In the genomic region with DNA sequence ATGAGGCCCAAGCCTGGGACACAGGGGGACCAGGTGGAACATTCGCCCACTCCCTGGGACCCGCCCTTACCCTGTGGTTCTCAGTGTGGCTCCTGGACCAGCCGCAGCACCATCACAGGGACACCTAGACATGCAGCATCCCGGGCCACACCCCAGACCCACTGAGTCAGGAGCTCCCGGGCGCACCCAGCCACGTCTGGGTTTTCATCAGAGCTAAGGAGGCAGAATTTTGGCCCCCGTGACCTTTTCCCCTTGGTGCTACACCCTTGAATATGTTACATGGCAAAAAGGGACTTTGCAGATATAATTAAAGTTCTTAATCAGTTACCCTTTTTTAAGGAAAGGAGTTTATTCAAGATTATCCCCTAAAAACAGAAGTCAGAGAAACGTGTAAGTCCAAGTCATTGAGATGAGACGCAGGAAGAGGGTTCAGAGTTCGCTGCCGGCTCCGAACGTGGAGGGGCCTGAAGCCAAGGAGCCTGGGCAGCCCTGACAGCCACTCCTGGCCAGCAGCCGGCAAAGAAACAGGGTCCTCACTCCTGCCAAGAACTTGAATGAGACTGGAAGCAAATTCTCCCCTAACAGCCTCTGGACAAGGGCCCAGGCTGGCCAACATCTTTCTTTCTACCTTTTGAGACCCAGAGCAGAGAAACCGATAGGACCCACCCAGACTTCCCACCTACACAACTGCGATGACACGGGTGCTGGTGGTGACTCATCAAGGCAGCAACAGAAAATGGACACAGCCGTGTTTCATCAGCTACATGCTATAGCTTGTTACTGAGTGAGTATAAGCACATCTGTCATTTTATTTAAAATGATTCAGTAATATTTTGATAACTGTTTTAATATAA, we compare ENCODE assay signal across 9 cellular contexts. TPM values are rescaled to one million over a fixed set of nuclear protein-coding genes. Genes with fewer than 3 reads are reported as not detected.
A peak's percentile ranks its signal among the peaks of the same experiment; 100 is the strongest.
DNase-seq lines count a peak whose midpoint lies in the region; ATAC-seq and TF ChIP-seq lines count a peak whose summit lies in the region.
"Had no signal": no experiment of that assay in that cellular context is flagged by ENCODE, and none has a peak within 500 bp of the region (broad histone marks: within the 10 kb centered on the region; RNA-seq: fewer than 3 reads in every experiment).

No MANE protein-coding gene starts in this region.

- H3K4me1 ChIP-seq in right atrium auricular region: peaks cover 0 to 14% of the 10 kb centered on the region in 2 donors
- no peaks in the 10 kb centered on the region for H3K4me1 ChIP-seq in prostate gland (replicated peaks)

- no peaks in the 10 kb centered on the region for H3K36me3 ChIP-seq in right atrium auricular region
- no peaks in the 10 kb centered on the region for H3K36me3 ChIP-seq in prostate gland
- H3K36me3 ChIP-seq: adrenal gland had no signal

- peak overlapping the region; percentile 92 for H3K27ac Mint-ChIP-seq in activated CD4-positive, alpha-beta T cell treated with anti-CD3 and anti-CD28 coated beads, Interleukin-2, amount 10 ng/mL, durations not matched to agents 24 days and 14 days

- no peaks in the 10 kb centered on the region for H3K36me3 Mint-ChIP-seq in activated CD4-positive, alpha-beta T cell treated with anti-CD3 and anti-CD28 coated beads, Interleukin-2, amount 10 ng/mL, durations not matched to agents 24 days and 14 days (ENCODE audit: low read depth)

- WGBS in prostate gland: 85% methylated on average over 19 of the region's 19 CpGs

- H3K27me3 Mint-ChIP-seq in activated CD4-positive, alpha-beta T cell treated with anti-CD3 and anti-CD28 coated beads, Interleukin-2, amount 10 ng/mL, durations not matched to agents 24 days and 14 days: peaks cover 4% of the 10 kb centered on the region

- TF ChIP-seq CTCF in right atrium auricular region (IDR thresholded peaks at IDR 0.05) (no peak), epithelial cell of esophagus (IDR thresholded peaks at IDR 0.05; ENCODE audit: insufficient read depth, low read depth, low read length, missing control alignments) (no peak), prostate gland (IDR thresholded peaks at IDR 0.05) (no peak), omental fat pad (IDR thresholded peaks at IDR 0.05) (no peak)

- ATAC-seq in Right ventricle myocardium inferior (peak; percentile 9), GM21717 (IDR thresholded peaks at IDR 0.05; ENCODE audit: unreplicated experiment) (no peak), HG03432 (IDR thresholded peaks at IDR 0.05; ENCODE audit: unreplicated experiment) (no peak), omental fat pad (ENCODE audit: low FRiP score) (no peak)

- H3K27ac ChIP-seq in right atrium auricular region (no peak overlapping the region), prostate gland (no peak overlapping the region)

- intact Hi-C loops in Right ventricle myocardium inferior (cut with DNase I) (loop anchor here (1.0 to 10.0 kb wide), 4 partner anchors 111 to 629 kb away; a partner anchor contains a TSS), prostate gland (cut with DNase I) (loop anchor here (1.0 to 5.0 kb wide), 2 partner anchors 111 to 391 kb away; no protein-coding TSS in a partner anchor)
- intact Hi-C loops in activated CD4-positive, alpha-beta T cell treated with anti-CD3 and anti-CD28 coated beads, Interleukin-2, amount 10 ng/mL, durations not matched to agents 24 days and 14 days (cut with micrococcal nuclease): loop anchor here (1.0 to 10.0 kb wide), 9 partner anchors 25 to 781 kb away; a partner anchor contains a TSS

- peaks cover 49% of the 10 kb centered on the region for H3K4me1 Mint-ChIP-seq in activated CD4-positive, alpha-beta T cell treated with anti-CD3 and anti-CD28 coated beads, Interleukin-2, amount 10 ng/mL, durations not matched to agents 24 days and 14 days

- H3K4me3 ChIP-seq in right atrium auricular region: peak overlapping the region in 1 of 2 donors; percentile 52
- no peak overlapping the region for H3K4me3 ChIP-seq in epithelial cell of esophagus (ENCODE audit: low read length)
- peak overlapping the region; percentile 30 to 34 for H3K4me3 ChIP-seq in prostate gland

- H3K4me3 Mint-ChIP-seq in activated CD4-positive, alpha-beta T cell treated with anti-CD3 and anti-CD28 coated beads, Interleukin-2, amount 10 ng/mL, durations not matched to agents 24 days and 14 days: peak overlapping the region; percentile 88

- H3K27me3 ChIP-seq in right atrium auricular region (no peaks in the 10 kb centered on the region), prostate gland (replicated peaks; ENCODE audit: insufficient read depth) (no peaks in the 10 kb centered on the region)
- H3K27me3 ChIP-seq: adrenal gland had no signal

- H3K9me3 ChIP-seq in right atrium auricular region (no peaks in the 10 kb centered on the region), prostate gland (no peaks in the 10 kb centered on the region)
- H3K9me3 ChIP-seq: adrenal gland had no signal

- no peaks in the 10 kb centered on the region for H3K9me3 Mint-ChIP-seq in activated CD4-positive, alpha-beta T cell treated with anti-CD3 and anti-CD28 coated beads, Interleukin-2, amount 10 ng/mL, durations not matched to agents 24 days and 14 days

- DNase-seq in Right ventricle myocardium inferior (ENCODE audit: missing footprints) (no peak), right atrium auricular region (ENCODE audit: low spot score) (no peak), epithelial cell of esophagus (ENCODE audit: low read depth) (peak; percentile 97), prostate gland (ENCODE audit: low spot score) (no peak), omental fat pad (ENCODE audit: low spot score) (no peak)
- DNase-seq in activated CD4-positive, alpha-beta T cell treated with anti-CD3 and anti-CD28 coated beads, Interleukin-2, amount 10 ng/mL, durations not matched to agents 24 days and 14 days: peak; percentile 75

- no peak for TF ChIP-seq POLR2A in prostate gland (IDR thresholded peaks at IDR 0.05)

RNA-seq across cellular contexts. Expression of a gene that starts 25.3 kb away (rescaled TPM):
- total RNA-seq in Right ventricle myocardium inferior (0.57 TPM), right atrium auricular region (1 to 10 TPM in 1 of 2 donors, under 1 TPM in 1; 0.51 to 1.3 TPM), prostate gland (1 to 10 TPM in 1 of 2 donors, under 1 TPM in 1; 0.27 to 6.9 TPM), omental fat pad (1 to 10 TPM in 2 of 4 donors, under 1 TPM in 2; 0.38 to 2.0 (median 0.98) TPM)
- total RNA-seq in activated CD4-positive, alpha-beta T cell treated with anti-CD3 and anti-CD28 coated beads, Interleukin-2, amount 10 ng/mL, durations not matched to agents 24 days and 14 days: 0.33 and 0.43 TPM in 2 replicates

Comparison
In these comparisons a context has a peak if more than half of its experiments do, and no peak if none do; other contexts are left out.
1. DNase-seq: peak in activated CD4-positive, alpha-beta T cell treated with anti-CD3 and anti-CD28 coated beads, Interleukin-2, amount 10 ng/mL, durations not matched to agents 24 days and 14 days (single experiment) and epithelial cell of esophagus (single experiment); none in Right ventricle myocardium inferior (single experiment), right atrium auricular region (single experiment), prostate gland (single experiment) and omental fat pad (single experiment).